1 cellular context compared by ENCODE assay signal in the genomic region with DNA sequence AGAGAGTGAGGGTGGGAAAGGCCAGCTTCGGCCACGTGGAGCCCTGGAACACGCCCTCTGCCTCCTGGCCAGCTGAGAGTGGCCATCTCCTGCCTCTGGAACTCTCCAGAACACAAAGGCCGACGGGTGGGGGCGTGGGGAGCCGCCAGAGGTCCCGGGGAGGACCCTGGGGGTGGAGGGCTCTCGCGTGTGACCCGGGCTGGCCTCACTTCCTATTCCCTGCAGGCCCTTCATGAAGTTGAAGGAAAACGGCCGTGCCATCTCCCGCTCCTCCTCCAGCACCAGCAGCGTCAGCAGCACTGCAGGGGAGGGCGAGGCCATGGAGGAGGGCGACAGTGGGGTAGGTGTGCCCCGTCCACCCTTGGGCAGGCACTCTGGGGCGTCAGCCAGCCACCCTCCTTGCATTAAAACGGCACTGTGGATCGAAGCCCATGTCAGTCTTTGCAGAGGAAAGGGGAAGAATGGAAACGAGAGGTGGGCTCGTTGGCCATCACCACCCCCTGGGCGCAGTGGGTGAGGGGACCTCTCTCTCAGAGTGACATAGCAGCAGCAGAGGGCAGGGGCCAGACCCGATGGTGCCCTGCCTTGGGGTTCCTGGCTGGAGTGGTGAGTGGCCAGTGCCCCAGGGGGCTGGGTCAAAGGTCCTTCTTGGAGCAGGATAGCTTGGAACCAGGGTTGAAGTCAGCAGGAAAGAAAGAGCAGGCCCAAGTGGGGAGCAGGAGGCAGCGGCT.
TF ChIP-seq lines count a peak whose summit lies in the region.

No MANE protein-coding gene starts in this region.

TF ChIP-seq in HepG2, 621 proteins besides CTCF, POLR2A, EP300 and RAD21:
- no peak for TF ChIP-seq ZNF878 (CRISPR knock-in tag; IDR thresholded peaks at IDR 0.05)
- no peak for TF ChIP-seq PRPF4 (IDR thresholded peaks at IDR 0.05; ENCODE audit: low read depth, low read length, poor library complexity, severe bottlenecking)
- no peak for TF ChIP-seq HNRNPL (IDR thresholded peaks at IDR 0.05; ENCODE audit: low read depth, low read length)
- no peak for TF ChIP-seq ZSCAN21 (CRISPR knock-in tag; IDR thresholded peaks at IDR 0.05; ENCODE audit: borderline replicate concordance)
- no peak for TF ChIP-seq ARID5B (CRISPR knock-in tag; IDR thresholded peaks at IDR 0.05)
